Comparison of ENCODE assay signal across 8 cellular contexts in the genomic region with DNA sequence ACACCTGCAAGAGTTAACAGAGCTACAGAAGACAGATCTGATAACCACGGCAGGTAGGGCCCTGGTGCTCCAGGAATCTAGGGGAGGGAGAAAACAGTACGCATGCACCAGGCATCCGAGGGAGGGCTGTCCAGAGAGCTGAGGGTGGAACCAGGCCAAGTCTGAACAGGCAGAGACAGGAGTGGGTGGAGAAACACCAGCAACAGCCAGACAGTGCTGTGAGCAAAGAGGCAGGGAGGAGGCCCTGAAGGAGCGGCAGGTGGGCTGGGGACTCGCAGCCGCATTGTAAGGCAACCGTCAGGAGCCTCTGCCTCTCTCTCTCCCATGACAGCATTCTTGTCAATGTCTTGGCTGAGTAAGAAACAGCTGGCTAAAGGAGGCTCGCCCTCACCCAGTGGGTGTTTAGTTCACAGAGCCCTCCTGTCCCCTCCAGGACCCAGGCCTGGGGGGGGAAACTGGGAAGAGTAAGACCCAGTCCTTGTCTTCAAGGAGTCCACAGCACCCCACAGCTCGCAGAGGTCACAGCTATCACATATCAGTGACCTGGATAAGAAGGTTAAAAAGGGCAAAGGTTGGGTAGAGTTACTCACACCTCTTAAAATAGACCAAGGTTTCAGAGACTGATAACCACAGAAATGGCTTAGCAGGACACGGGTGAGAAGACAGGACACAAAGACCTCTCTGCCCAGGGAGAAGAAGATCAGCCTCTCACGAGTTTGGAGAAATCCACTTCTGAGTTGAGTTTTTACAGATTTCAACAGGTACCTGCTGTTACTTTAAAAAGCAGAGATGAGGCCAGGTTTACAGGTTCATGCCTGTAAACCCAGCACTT. TPM values are rescaled to one million over a fixed set of nuclear protein-coding genes. Genes with fewer than 3 reads are reported as not detected.
A peak's percentile ranks its signal among the peaks of the same experiment; 100 is the strongest.
DNase-seq lines count a peak whose midpoint lies in the region; ATAC-seq, FAIRE-seq and TF ChIP-seq lines count a peak whose summit lies in the region.

No MANE protein-coding gene starts in this region.

- FAIRE-seq in HTR-8/SVneo (lab: Jason Lieb, UNC) (peak; percentile 46), endothelial cell of umbilical vein (lab: Jason Lieb, UNC) (no peak)

- H3K27me3 ChIP-seq in PC-9 (ENCODE audit: insufficient read depth, low read depth) (no peaks in the 10 kb centered on the region), endothelial cell of umbilical vein (ENCODE audit: control insufficient read depth in 2 of 2, insufficient read depth in 2 of 2, low read length in 2 of 2) (no peaks in the 10 kb centered on the region), uterus (no peaks in the 10 kb centered on the region)

- H3K4me1 ChIP-seq in PC-9 (replicated peaks; ENCODE audit: insufficient read depth) (peaks cover 57% of the 10 kb centered on the region), endothelial cell of umbilical vein (ENCODE audit: control insufficient read depth, extremely low read depth, insufficient read depth, low read length) (no peaks in the 10 kb centered on the region), uterus (no peaks in the 10 kb centered on the region)

- H3K9me3 ChIP-seq in PC-9 (ENCODE audit: insufficient read depth, low read depth): no peaks in the 10 kb centered on the region
- H3K9me3 ChIP-seq in endothelial cell of umbilical vein (replicated peaks; ENCODE audit: control insufficient read depth, insufficient read depth, low read length): no peaks in the 10 kb centered on the region
- H3K9me3 ChIP-seq in uterus: no peaks in the 10 kb centered on the region

- H3K27ac ChIP-seq in PC-9 (peak overlapping the region; percentile 85), endothelial cell of umbilical vein (ENCODE audit: insufficient read depth, low read depth, low read length) (no peak overlapping the region), uterus (peak overlapping the region; percentile 44 to 75)

- H3K9me1 ChIP-seq in endothelial cell of umbilical vein (replicated peaks; ENCODE audit: control insufficient read depth, extremely low read depth, insufficient read depth, low read length): no peaks in the 10 kb centered on the region

- DNase-seq in NCI-H748 (lab: John Stamatoyannopoulos, UW; ENCODE audit: unreplicated experiment): peak; percentile 41
- no peak for DNase-seq in NCI-H748 treated with DMSO at 0.1 percent for 48 hours (lab: John Stamatoyannopoulos, UW)
- DNase-seq in HTR-8/SVneo (ENCODE audit: insufficient read length, low spot score): peak; percentile 67
- DNase-seq in PC-9: peak; percentile 87
- DNase-seq in endothelial cell of umbilical vein (ENCODE audit: low read depth, low spot score): peak; percentile 39
- DNase-seq in mucosa of gallbladder (ENCODE audit: low spot score): peak; percentile 88
- DNase-seq in uterus: peak; percentile 81 to 85

- BruUV-seq in PC-9 (replicated peaks; lab: Mats Ljungman, UMichigan): no TSS peak
- no TSS peak for BruUV-seq in endothelial cell of umbilical vein (replicated peaks; lab: Mats Ljungman, UMichigan)

- H3K4me2 ChIP-seq in PC-9: peak overlapping the region; percentile 78
- H3K4me2 ChIP-seq in endothelial cell of umbilical vein (ENCODE audit: insufficient read depth, low read length): no peak overlapping the region

- H2AFZ ChIP-seq in PC-9 (no peak overlapping the region), endothelial cell of umbilical vein (ENCODE audit: low read depth, low read length) (no peak overlapping the region)

- POLR2A ChIA-PET in PC-9 (lab: Charles Lee; ENCODE audit: unreplicated experiment): interaction anchor here (0.6 kb wide), 3 partner anchors 30 to 491 kb away, joined by 3 to 6 read pairs (median 3); no protein-coding TSS in a partner anchor
- POLR2A ChIA-PET in endothelial cell of umbilical vein (lab: Charles Lee): interaction anchor here (0.6 kb wide), 1 partner anchor 34 kb away, joined by 9 read pairs; no protein-coding TSS in a partner anchor

- TF ChIP-seq CTCF in PC-9 (conservative IDR thresholded peaks at IDR 0.05): no peak
- TF ChIP-seq CTCF in endothelial cell of umbilical vein (IDR thresholded peaks at IDR 0.05; ENCODE audit: extremely low read depth in 1 of 2, insufficient read depth in 1 of 2, low read depth in 1 of 2, low read length in 2 of 2): no peak
- no peak for TF ChIP-seq CTCF in uterus (IDR thresholded peaks at IDR 0.05)

- H3K79me2 ChIP-seq in PC-9 (ENCODE audit: low read depth) (peaks cover 54% of the 10 kb centered on the region), endothelial cell of umbilical vein (ENCODE audit: control insufficient read depth, insufficient read depth, low read length) (no peaks in the 10 kb centered on the region)

- H3F3A ChIP-seq in PC-9 (ENCODE audit: insufficient read depth, low read depth): peaks cover 43% of the 10 kb centered on the region

- H3K9ac ChIP-seq in endothelial cell of umbilical vein (replicated peaks; ENCODE audit: extremely low read depth, insufficient read depth, low read length): no peak overlapping the region

- CTCF ChIA-PET in PC-9 (lab: Charles Lee): interaction anchor here (1.5 kb wide), 1 partner anchor 70 kb away, joined by 5 read pairs; no protein-coding TSS in a partner anchor
- CTCF ChIA-PET in endothelial cell of umbilical vein (lab: Charles Lee): interaction anchor here (1.3 kb wide), 1 partner anchor 70 kb away, joined by 5 read pairs; no protein-coding TSS in a partner anchor

- TF ChIP-seq POLR2A in endothelial cell of umbilical vein (IDR thresholded peaks at IDR 0.05; ENCODE audit: low read depth, low read length): no peak
- no peak for TF ChIP-seq POLR2A in uterus (IDR thresholded peaks at IDR 0.05)

- H3K36me3 ChIP-seq in PC-9 (ENCODE audit: low read depth) (no peaks in the 10 kb centered on the region), endothelial cell of umbilical vein (ENCODE audit: control insufficient read depth in 2 of 2, extremely low read depth in 1 of 2, insufficient read depth in 2 of 2, low read length in 2 of 2) (no peaks in the 10 kb centered on the region), uterus (no peaks in the 10 kb centered on the region)

- peak; percentile 71 for ATAC-seq in GM21619 (IDR thresholded peaks at IDR 0.05; ENCODE audit: unreplicated experiment)

- no peaks in the 10 kb centered on the region for H3K9me2 ChIP-seq in PC-9 (ENCODE audit: insufficient read depth)

- intact Hi-C loops in PC-9 (cut with micrococcal nuclease; ENCODE audit: unreplicated experiment) (loop anchor here (2.0 to 10.0 kb wide), 3 partner anchors 340 to 550 kb away; partner anchors contain the start of gene IRF2), endothelial cell of umbilical vein (cut with micrococcal nuclease) (no loop called here), uterus (cut with DNase I; ENCODE audit: low total_unique reads) (no loop called here)

- dilution Hi-C loops in endothelial cell of umbilical vein (cut with MboI; ENCODE audit: extremely low pct_ligation_motif_present, low sequenced_read_pairs): no loop called here

- H3K4me3 ChIP-seq in PC-9 (peak overlapping the region; percentile 44), endothelial cell of umbilical vein (replicated peaks in 1 of 3; ENCODE audit: insufficient read depth in 1 of 3, low read depth in 1 of 3, low read length in 3 of 3) (no peak overlapping the region), uterus (peak overlapping the region in 1 of 2 donors; percentile 1)

- H4K20me1 ChIP-seq in PC-9 (ENCODE audit: insufficient read depth): no peaks in the 10 kb centered on the region
- no peaks in the 10 kb centered on the region for H4K20me1 ChIP-seq in endothelial cell of umbilical vein (replicated peaks; ENCODE audit: control insufficient read depth, extremely low read depth, insufficient read depth, low read length)

TF ChIP-seq in endothelial cell of umbilical vein, 7 proteins besides CTCF, POLR2A, EP300 and RAD21:
- no peak for TF ChIP-seq EZH2 (IDR thresholded peaks at IDR 0.05; ENCODE audit: borderline replicate concordance, low read depth, low read length, severe bottlenecking)
- no peak for TF ChIP-seq JUN (IDR thresholded peaks at IDR 0.05; ENCODE audit: borderline replicate concordance, insufficient read depth, insufficient read length, low read depth)
- no peak for TF ChIP-seq FOS (IDR thresholded peaks at IDR 0.05; ENCODE audit: borderline replicate concordance, insufficient read depth, low read length)
- no peak for TF ChIP-seq MYC (IDR thresholded peaks at IDR 0.05; ENCODE audit: low read depth, low read length)

RNA-seq across cellular contexts. Expression of gene ACSL1, which starts 10.5 kb away (rescaled TPM):
- total RNA-seq in PC-9 (2021) (50.1 and 96.6 TPM in 2 replicates), endothelial cell of umbilical vein (17.7 and 18.9 TPM in 2 replicates), mucosa of gallbladder (63.1 TPM), uterus (10 to 100 TPM; 27.3 to 98.4 (median 70.1) TPM)
- 6.7 and 7.3 TPM in 2 replicates for polyA plus RNA-seq in endothelial cell of umbilical vein
- 8.4 and 8.8 TPM in 2 replicates for polyA plus RNA-seq in endothelial cell of umbilical vein (2011; cell fraction: cytosol; rRNA removed)
- 13.3 and 13.9 TPM in 2 replicates for polyA plus RNA-seq in endothelial cell of umbilical vein (2011; cell fraction: nucleus; rRNA removed)
- polyA plus RNA-seq in endothelial cell of umbilical vein (2012): 17.0 and 23.1 TPM in 2 replicates
- 23.8 and 29.7 TPM in 2 replicates for polyA minus RNA-seq in endothelial cell of umbilical vein
- polyA minus RNA-seq in endothelial cell of umbilical vein (2011; cell fraction: cytosol; rRNA and poly(A)+ RNA removed): 7.1 TPM
- polyA minus RNA-seq in endothelial cell of umbilical vein (2011; cell fraction: nucleus; rRNA and poly(A)+ RNA removed): 9.8 and 12.3 TPM in 2 replicates
